2 cellular contexts compared by ENCODE assay signal in genomic region chr16:66927918-66928649, GRCh38.
TF ChIP-seq lines count a peak whose summit lies in the region.

No MANE protein-coding gene starts in this region.

TF ChIP-seq in GM12878, 131 proteins besides CTCF, POLR2A, EP300 and RAD21:
- TF ChIP-seq SIX5 (IDR thresholded peaks at IDR 0.05; ENCODE audit: low read depth, low read length, severe bottlenecking) (no peak), PBX3 (IDR thresholded peaks at IDR 0.05; ENCODE audit: insufficient replicate concordance, low read depth, low read length) (no peak), BACH1 (IDR thresholded peaks at IDR 0.05; ENCODE audit: borderline replicate concordance) (no peak), TBL1XR1 (IDR thresholded peaks at IDR 0.05; ENCODE audit: low read depth, low read length) (no peak), YY1 (IDR thresholded peaks at IDR 0.05; ENCODE audit: low read depth, low read length) (no peak), RCOR1 (conservative IDR thresholded peaks at IDR 0.05; ENCODE audit: low read depth, low read length) (no peak), TCF12 (IDR thresholded peaks at IDR 0.05; ENCODE audit: low read depth, low read length) (no peak), IRF4 (IDR thresholded peaks at IDR 0.05; ENCODE audit: low read depth, low read length) (no peak)
- TF ChIP-seq, protein P1, sequence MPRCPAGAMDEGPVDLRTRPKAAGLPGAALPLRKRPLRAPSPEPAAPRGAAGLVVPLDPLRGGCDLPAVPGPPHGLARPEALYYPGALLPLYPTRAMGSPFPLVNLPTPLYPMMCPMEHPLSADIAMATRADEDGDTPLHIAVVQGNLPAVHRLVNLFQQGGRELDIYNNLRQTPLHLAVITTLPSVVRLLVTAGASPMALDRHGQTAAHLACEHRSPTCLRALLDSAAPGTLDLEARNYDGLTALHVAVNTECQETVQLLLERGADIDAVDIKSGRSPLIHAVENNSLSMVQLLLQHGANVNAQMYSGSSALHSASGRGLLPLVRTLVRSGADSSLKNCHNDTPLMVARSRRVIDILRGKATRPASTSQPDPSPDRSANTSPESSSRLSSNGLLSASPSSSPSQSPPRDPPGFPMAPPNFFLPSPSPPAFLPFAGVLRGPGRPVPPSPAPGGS (IDR thresholded peaks at IDR 0.05; ENCODE audit: borderline replicate concordance, insufficient read depth, low read depth, low read length, poor library complexity, severe bottlenecking), result no peak
- TF ChIP-seq, protein P2, sequence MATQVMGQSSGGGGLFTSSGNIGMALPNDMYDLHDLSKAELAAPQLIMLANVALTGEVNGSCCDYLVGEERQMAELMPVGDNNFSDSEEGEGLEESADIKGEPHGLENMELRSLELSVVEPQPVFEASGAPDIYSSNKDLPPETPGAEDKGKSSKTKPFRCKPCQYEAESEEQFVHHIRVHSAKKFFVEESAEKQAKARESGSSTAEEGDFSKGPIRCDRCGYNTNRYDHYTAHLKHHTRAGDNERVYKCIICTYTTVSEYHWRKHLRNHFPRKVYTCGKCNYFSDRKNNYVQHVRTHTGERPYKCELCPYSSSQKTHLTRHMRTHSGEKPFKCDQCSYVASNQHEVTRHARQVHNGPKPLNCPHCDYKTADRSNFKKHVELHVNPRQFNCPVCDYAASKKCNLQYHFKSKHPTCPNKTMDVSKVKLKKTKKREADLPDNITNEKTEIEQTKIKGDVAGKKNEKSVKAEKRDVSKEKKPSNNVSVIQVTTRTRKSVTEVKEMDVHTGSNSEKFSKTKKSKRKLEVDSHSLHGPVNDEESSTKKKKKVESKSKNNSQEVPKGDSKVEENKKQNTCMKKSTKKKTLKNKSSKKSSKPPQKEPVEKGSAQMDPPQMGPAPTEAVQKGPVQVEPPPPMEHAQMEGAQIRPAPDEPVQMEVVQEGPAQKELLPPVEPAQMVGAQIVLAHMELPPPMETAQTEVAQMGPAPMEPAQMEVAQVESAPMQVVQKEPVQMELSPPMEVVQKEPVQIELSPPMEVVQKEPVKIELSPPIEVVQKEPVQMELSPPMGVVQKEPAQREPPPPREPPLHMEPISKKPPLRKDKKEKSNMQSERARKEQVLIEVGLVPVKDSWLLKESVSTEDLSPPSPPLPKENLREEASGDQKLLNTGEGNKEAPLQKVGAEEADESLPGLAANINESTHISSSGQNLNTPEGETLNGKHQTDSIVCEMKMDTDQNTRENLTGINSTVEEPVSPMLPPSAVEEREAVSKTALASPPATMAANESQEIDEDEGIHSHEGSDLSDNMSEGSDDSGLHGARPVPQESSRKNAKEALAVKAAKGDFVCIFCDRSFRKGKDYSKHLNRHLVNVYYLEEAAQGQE (IDR thresholded peaks at IDR 0.05; ENCODE audit: low read depth, low read length), result no peak
TF ChIP-seq in GM12878: peak in this region for 0.

TF ChIP-seq in GM23338, 12 proteins besides CTCF, POLR2A, EP300 and RAD21:
- TF ChIP-seq EZH2phosphoT487 (IDR thresholded peaks at IDR 0.05; ENCODE audit: unreplicated experiment) (no peak), NANOG (IDR thresholded peaks at IDR 0.05; ENCODE audit: borderline replicate concordance) (no peak), EZH2 (IDR thresholded peaks at IDR 0.05; ENCODE audit: low read depth, unreplicated experiment) (no peak), STAT1 (IDR thresholded peaks at IDR 0.05; ENCODE audit: unreplicated experiment) (no peak), CREB1 (CRISPR knock-in tag; IDR thresholded peaks at IDR 0.05; ENCODE audit: low read depth) (no peak), JUNB (IDR thresholded peaks at IDR 0.05; ENCODE audit: unreplicated experiment) (no peak), ZNF114 (CRISPR knock-in tag; IDR thresholded peaks at IDR 0.05) (no peak), POLR2AphosphoS5 (IDR thresholded peaks at IDR 0.05; ENCODE audit: low read depth) (no peak), ZNF331 (CRISPR knock-in tag; IDR thresholded peaks at IDR 0.05; ENCODE audit: low read depth) (no peak)
- TF ChIP-seq, protein P3, sequence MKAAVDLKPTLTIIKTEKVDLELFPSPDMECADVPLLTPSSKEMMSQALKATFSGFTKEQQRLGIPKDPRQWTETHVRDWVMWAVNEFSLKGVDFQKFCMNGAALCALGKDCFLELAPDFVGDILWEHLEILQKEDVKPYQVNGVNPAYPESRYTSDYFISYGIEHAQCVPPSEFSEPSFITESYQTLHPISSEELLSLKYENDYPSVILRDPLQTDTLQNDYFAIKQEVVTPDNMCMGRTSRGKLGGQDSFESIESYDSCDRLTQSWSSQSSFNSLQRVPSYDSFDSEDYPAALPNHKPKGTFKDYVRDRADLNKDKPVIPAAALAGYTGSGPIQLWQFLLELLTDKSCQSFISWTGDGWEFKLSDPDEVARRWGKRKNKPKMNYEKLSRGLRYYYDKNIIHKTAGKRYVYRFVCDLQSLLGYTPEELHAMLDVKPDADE (IDR thresholded peaks at IDR 0.05), result no peak
- TF ChIP-seq, protein P2 (IDR thresholded peaks at IDR 0.05; ENCODE audit: unreplicated experiment), result no peak
- TF ChIP-seq, protein P4, sequence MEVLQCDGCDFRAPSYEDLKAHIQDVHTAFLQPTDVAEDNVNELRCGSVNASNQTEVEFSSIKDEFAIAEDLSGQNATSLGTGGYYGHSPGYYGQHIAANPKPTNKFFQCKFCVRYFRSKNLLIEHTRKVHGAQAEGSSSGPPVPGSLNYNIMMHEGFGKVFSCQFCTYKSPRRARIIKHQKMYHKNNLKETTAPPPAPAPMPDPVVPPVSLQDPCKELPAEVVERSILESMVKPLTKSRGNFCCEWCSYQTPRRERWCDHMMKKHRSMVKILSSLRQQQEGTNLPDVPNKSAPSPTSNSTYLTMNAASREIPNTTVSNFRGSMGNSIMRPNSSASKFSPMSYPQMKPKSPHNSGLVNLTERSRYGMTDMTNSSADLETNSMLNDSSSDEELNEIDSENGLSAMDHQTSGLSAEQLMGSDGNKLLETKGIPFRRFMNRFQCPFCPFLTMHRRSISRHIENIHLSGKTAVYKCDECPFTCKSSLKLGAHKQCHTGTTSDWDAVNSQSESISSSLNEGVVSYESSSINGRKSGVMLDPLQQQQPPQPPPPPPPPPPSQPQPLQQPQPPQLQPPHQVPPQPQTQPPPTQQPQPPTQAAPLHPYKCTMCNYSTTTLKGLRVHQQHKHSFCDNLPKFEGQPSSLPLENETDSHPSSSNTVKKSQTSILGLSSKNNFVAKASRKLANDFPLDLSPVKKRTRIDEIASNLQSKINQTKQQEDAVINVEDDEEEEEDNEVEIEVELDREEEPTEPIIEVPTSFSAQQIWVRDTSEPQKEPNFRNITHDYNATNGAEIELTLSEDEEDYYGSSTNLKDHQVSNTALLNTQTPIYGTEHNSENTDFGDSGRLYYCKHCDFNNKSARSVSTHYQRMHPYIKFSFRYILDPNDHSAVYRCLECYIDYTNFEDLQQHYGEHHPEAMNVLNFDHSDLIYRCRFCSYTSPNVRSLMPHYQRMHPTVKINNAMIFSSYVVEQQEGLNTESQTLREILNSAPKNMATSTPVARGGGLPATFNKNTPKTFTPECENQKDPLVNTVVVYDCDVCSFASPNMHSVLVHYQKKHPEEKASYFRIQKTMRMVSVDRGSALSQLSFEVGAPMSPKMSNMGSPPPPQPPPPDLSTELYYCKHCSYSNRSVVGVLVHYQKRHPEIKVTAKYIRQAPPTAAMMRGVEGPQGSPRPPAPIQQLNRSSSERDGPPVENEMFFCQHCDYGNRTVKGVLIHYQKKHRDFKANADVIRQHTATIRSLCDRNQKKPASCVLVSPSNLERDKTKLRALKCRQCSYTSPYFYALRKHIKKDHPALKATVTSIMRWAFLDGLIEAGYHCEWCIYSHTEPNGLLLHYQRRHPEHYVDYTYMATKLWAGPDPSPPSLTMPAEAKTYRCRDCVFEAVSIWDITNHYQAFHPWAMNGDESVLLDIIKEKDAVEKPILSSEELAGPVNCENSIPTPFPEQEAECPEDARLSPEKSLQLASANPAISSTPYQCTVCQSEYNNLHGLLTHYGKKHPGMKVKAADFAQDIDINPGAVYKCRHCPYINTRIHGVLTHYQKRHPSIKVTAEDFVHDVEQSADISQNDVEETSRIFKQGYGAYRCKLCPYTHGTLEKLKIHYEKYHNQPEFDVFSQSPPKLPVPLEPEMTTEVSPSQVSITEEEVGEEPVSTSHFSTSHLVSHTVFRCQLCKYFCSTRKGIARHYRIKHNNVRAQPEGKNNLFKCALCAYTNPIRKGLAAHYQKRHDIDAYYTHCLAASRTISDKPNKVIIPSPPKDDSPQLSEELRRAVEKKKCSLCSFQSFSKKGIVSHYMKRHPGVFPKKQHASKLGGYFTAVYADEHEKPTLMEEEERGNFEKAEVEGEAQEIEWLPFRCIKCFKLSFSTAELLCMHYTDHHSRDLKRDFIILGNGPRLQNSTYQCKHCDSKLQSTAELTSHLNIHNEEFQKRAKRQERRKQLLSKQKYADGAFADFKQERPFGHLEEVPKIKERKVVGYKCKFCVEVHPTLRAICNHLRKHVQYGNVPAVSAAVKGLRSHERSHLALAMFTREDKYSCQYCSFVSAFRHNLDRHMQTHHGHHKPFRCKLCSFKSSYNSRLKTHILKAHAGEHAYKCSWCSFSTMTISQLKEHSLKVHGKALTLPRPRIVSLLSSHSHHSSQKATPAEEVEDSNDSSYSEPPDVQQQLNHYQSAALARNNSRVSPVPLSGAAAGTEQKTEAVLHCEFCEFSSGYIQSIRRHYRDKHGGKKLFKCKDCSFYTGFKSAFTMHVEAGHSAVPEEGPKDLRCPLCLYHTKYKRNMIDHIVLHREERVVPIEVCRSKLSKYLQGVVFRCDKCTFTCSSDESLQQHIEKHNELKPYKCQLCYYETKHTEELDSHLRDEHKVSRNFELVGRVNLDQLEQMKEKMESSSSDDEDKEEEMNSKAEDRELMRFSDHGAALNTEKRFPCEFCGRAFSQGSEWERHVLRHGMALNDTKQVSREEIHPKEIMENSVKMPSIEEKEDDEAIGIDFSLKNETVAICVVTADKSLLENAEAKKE (CRISPR knock-in tag; IDR thresholded peaks at IDR 0.05), result no peak
